In the genomic region with DNA sequence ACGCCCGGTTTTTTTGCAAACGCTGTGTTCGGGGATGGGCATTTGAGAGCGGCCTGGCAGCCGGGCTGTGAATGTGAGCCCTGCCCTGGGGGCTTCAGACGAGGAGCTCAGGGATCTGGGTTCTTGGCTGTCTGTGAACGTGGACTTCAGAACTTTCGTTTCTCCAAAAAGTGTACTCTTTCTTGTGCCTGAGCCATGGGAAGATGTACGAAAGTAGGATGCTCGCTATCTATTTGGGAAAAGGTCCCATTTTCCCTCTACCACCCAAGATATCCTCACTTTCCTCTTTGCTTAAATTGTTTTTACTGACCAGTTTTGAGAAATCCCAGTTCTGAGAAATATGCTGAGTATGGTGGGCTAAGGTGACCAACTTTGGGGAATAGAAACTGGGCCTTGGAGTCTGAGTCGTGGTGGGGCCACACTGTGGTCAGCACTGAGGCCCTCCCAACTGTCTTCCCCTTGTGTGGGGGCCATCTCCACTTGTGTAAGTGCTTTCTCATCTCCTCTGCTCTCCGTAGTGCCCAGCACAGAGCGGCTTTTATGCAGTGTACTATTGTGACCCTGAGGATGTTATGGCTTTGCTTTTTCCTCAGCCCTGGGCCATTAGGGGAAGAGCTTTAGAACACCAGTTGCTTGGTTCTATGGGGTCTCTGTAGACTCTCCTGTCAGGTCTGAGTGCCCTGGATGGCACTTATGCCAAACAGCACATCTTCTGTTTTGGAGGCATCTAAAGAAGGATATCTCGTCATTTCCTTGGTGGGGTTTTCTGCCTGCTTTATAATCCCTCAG, we compare ENCODE assay signal across 8 cellular contexts.
A peak's percentile ranks its signal among the peaks of the same experiment; 100 is the strongest.
DNase-seq lines count a peak whose midpoint lies in the region; ATAC-seq and TF ChIP-seq lines count a peak whose summit lies in the region.

No MANE protein-coding gene starts in this region.

- peak overlapping the region; percentile 95 for H3K9ac ChIP-seq in NT2/D1 (ENCODE audit: insufficient read length, low read depth)
- H3K9ac ChIP-seq in duodenal mucosa (ENCODE audit: low read depth in 1 of 2, low read length in 2 of 2): peak overlapping the region; percentile 87 to 98

- H3K4me3 ChIP-seq in NT2/D1 (ENCODE audit: insufficient read length, low read depth) (peak overlapping the region; percentile 89), duodenal mucosa (ENCODE audit: low read depth in 1 of 2, low read length in 2 of 2) (peak overlapping the region; percentile 90 to 92)

- H3K36me3 ChIP-seq in NT2/D1 (ENCODE audit: insufficient read depth, insufficient read length, low read length) (peaks cover 38% of the 10 kb centered on the region), duodenal mucosa (ENCODE audit: control insufficient read depth in 1 of 2, insufficient read depth in 2 of 2, low read length in 2 of 2) (peaks cover 15 to 24% of the 10 kb centered on the region in 2 donors)

- DNase-seq in NT2/D1 (ENCODE audit: low read depth, low spot score) (no peak), nephron progenitor cell (no peak), amygdala (lab: John Stamatoyannopoulos, UW) (no peak)

- H3K9me3 ChIP-seq in NT2/D1 (ENCODE audit: insufficient read depth, low read length) (no peaks in the 10 kb centered on the region), duodenal mucosa (ENCODE audit: control insufficient read depth in 1 of 2, low read length in 2 of 2) (no peaks in the 10 kb centered on the region)

- peak overlapping the region; percentile 88 for H3K4me3 Mint-ChIP-seq in nephron progenitor cell

- H3K4me1 Mint-ChIP-seq in nephron progenitor cell: peaks cover 41% of the 10 kb centered on the region

- no peak overlapping the region for H3K27ac Mint-ChIP-seq in nephron progenitor cell

- H3K9me3 Mint-ChIP-seq in nephron progenitor cell: peaks cover 4% of the 10 kb centered on the region

- H3K27ac ChIP-seq in duodenal mucosa (ENCODE audit: low read depth, low read length): peak overlapping the region; percentile 85

- TF ChIP-seq CTCF in nephron progenitor cell (IDR thresholded peaks at IDR 0.05): no peak

- peaks cover 27% of the 10 kb centered on the region for H3K27me3 Mint-ChIP-seq in nephron progenitor cell (ENCODE audit: low read depth, poor library complexity)

- peaks cover 13% of the 10 kb centered on the region for H3K27me3 ChIP-seq in NT2/D1 (ENCODE audit: insufficient read depth, insufficient read length)
- H3K27me3 ChIP-seq in duodenal mucosa (ENCODE audit: control insufficient read depth in 1 of 2, insufficient read depth in 2 of 2, low read length in 2 of 2): no peaks in the 10 kb centered on the region

- ATAC-seq in GM21360 (IDR thresholded peaks at IDR 0.05; ENCODE audit: unreplicated experiment) (peak; percentile 4), HG03045 (IDR thresholded peaks at IDR 0.05; ENCODE audit: unreplicated experiment) (no peak), GM21367 (IDR thresholded peaks at IDR 0.05; ENCODE audit: unreplicated experiment) (no peak), HG02970 (IDR thresholded peaks at IDR 0.05; ENCODE audit: low FRiP score, unreplicated experiment) (no peak)

- no peaks in the 10 kb centered on the region for H3K4me1 ChIP-seq in NT2/D1 (ENCODE audit: insufficient read depth, insufficient read length)
- H3K4me1 ChIP-seq in duodenal mucosa (ENCODE audit: control insufficient read depth in 1 of 2, insufficient read depth in 2 of 2, low read length in 2 of 2): peaks cover 28 to 35% of the 10 kb centered on the region in 2 donors

- H3K36me3 Mint-ChIP-seq in nephron progenitor cell (ENCODE audit: low read depth): peaks cover 22% of the 10 kb centered on the region
